Comparison of ENCODE assay signal across 12 cellular contexts in the genomic region with DNA sequence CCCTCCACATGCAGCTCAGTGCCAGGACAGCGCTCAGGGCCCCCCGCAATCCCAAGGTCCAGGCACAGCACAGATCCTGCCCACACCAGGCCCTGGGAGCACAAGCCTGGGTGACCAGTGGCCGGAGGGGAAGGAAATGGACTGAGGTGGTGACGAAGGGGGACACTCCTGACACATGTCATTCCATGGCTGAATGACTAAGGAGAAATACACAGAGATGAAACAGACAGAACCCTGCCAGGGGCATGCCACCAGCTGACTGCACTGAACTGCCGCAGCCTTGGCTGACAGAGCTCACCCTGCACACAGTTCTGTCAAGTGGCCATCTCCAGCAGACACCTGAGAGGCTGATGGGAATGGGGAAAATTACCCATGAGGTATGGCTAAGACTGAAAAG.
DNase-seq lines count a peak whose midpoint lies in the region; ATAC-seq and TF ChIP-seq lines count a peak whose summit lies in the region.
"Had no signal": no experiment of that assay in that cellular context is flagged by ENCODE, and none has a peak within 500 bp of the region (broad histone marks: within the 10 kb centered on the region; RNA-seq: fewer than 3 reads in every experiment).

No MANE protein-coding gene starts in this region.

- peaks cover 9% of the 10 kb centered on the region; the same call in 1 of the 2 replicates for H3K36me3 ChIP-seq in RWPE2 (ENCODE audit: low read depth)
- H3K36me3 ChIP-seq: uterus had no signal

- H3K9me3 ChIP-seq in RWPE2 (ENCODE audit: severe bottlenecking): no peaks in the 10 kb centered on the region
- H3K9me3 ChIP-seq: uterus had no signal

- TF ChIP-seq CTCF in RWPE2 (IDR thresholded peaks at IDR 0.05; ENCODE audit: poor library complexity, severe bottlenecking): no peak

- H3K27ac ChIP-seq in RWPE2 (ENCODE audit: poor library complexity, severe bottlenecking) (peak overlapping the region; percentile 100), skin epidermis (peak overlapping the region in 19 of 21 experiments; percentile 1 to 80 (median 59))
- H3K27ac ChIP-seq: uterus had no signal

- peak; percentile 46 for DNase-seq in NCI-H2107 treated with DMSO at 0.1 percent for 48 hours (lab: John Stamatoyannopoulos, UW; ENCODE audit: unreplicated experiment)
- no peak for DNase-seq in NCI-H2107 (lab: John Stamatoyannopoulos, UW)
- no peak for DNase-seq in RWPE2 (ENCODE audit: low spot score)
- DNase-seq in kidney tubule cell (ENCODE audit: low spot score): peak; percentile 67
- DNase-seq in NCI-H1436 (lab: John Stamatoyannopoulos, UW): no peak
- DNase-seq in activated T-cell treated with anti-CD3 and anti-CD28 coated beads for 4 hours: no peak
- no peak for DNase-seq in T-helper 9 cell
- DNase-seq: CD4-positive, alpha-beta memory T cell; effector memory CD8-positive, alpha-beta T cell; naive B cell; uterus had no signal

- no peak for ATAC-seq in RWPE2 (ENCODE audit: low read depth)
- ATAC-seq: effector memory CD8-positive, alpha-beta T cell had no signal

- no peaks in the 10 kb centered on the region for H3K27me3 ChIP-seq in RWPE2 (ENCODE audit: insufficient read depth, poor library complexity, severe bottlenecking)
- H3K27me3 ChIP-seq: uterus had no signal

- H3K4me1 ChIP-seq in RWPE2 (ENCODE audit: insufficient read depth, poor library complexity, severe bottlenecking): peaks cover 51% of the 10 kb centered on the region
- H3K4me1 ChIP-seq: uterus had no signal

- H3K4me3 ChIP-seq in RWPE2 (ENCODE audit: severe bottlenecking) (no peak overlapping the region), skin epidermis (no peak overlapping the region)
- H3K4me3 ChIP-seq: uterus had no signal

Comparison
In these comparisons a context has a peak if more than half of its experiments do, and no peak if none do; other contexts are left out.
1. DNase-seq: peak in NCI-H2107 treated with DMSO at 0.1 percent for 48 hours (single experiment) and kidney tubule cell (single experiment); none in NCI-H2107 (single experiment), RWPE2 (single experiment), NCI-H1436 (single experiment), activated T-cell treated with anti-CD3 and anti-CD28 coated beads for 4 hours (single experiment) and T-helper 9 cell (single experiment).